In genomic region chr9:92607088-92607487, GRCh38 we compare ENCODE assay signal across 1 cellular context.
TF ChIP-seq lines count a peak whose summit lies in the region.

No MANE protein-coding gene starts in this region.

TF ChIP-seq in HEK293, 187 proteins besides CTCF, POLR2A, EP300 and RAD21 (continued from another document):
- TF ChIP-seq ZNF112 (tag by site-specific recombination; IDR thresholded peaks at IDR 0.05): peak; percentile 65; the same call in 1 of the 2 replicates
- TF ChIP-seq, protein P1, sequence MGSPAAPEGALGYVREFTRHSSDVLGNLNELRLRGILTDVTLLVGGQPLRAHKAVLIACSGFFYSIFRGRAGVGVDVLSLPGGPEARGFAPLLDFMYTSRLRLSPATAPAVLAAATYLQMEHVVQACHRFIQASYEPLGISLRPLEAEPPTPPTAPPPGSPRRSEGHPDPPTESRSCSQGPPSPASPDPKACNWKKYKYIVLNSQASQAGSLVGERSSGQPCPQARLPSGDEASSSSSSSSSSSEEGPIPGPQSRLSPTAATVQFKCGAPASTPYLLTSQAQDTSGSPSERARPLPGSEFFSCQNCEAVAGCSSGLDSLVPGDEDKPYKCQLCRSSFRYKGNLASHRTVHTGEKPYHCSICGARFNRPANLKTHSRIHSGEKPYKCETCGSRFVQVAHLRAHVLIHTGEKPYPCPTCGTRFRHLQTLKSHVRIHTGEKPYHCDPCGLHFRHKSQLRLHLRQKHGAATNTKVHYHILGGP (tag by site-specific recombination; IDR thresholded peaks at IDR 0.05): 0 out of 2 replicates have a peak, but pooled peaks have one; percentile 33
- TF ChIP-seq ZNF280D (tag by site-specific recombination; IDR thresholded peaks at IDR 0.05): no peak
- TF ChIP-seq ZNF350 (tag by site-specific recombination; IDR thresholded peaks at IDR 0.05): peak; percentile 75
- peak; percentile 76; the same call in 1 of the 2 replicates for TF ChIP-seq ZNF660 (tag by site-specific recombination; IDR thresholded peaks at IDR 0.05)
- TF ChIP-seq, protein P2, sequence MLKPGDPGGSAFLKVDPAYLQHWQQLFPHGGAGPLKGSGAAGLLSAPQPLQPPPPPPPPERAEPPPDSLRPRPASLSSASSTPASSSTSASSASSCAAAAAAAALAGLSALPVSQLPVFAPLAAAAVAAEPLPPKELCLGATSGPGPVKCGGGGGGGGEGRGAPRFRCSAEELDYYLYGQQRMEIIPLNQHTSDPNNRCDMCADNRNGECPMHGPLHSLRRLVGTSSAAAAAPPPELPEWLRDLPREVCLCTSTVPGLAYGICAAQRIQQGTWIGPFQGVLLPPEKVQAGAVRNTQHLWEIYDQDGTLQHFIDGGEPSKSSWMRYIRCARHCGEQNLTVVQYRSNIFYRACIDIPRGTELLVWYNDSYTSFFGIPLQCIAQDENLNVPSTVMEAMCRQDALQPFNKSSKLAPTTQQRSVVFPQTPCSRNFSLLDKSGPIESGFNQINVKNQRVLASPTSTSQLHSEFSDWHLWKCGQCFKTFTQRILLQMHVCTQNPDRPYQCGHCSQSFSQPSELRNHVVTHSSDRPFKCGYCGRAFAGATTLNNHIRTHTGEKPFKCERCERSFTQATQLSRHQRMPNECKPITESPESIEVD (tag by site-specific recombination; IDR thresholded peaks at IDR 0.05): peak; percentile 58; the same call in 1 of the 2 replicates
- no peak for TF ChIP-seq ZFP3 (tag by site-specific recombination; IDR thresholded peaks at IDR 0.05; ENCODE audit: low read depth)
- peak; percentile 52; the same call in 1 of the 2 replicates for TF ChIP-seq ZBTB44 (tag by site-specific recombination; IDR thresholded peaks at IDR 0.05)
- TF ChIP-seq ZNF629 (tag by site-specific recombination; IDR thresholded peaks at IDR 0.05): 0 out of 2 replicates have a peak, but pooled peaks have one; percentile 27
- TF ChIP-seq ZNF214 (tag by site-specific recombination; IDR thresholded peaks at IDR 0.05; ENCODE audit: borderline replicate concordance): peak; percentile 21; the same call in 1 of the 2 replicates
- peak; percentile 31; the same call in 1 of the 2 replicates for TF ChIP-seq ZNF18 (tag by site-specific recombination; IDR thresholded peaks at IDR 0.05)
- TF ChIP-seq ZBTB8A (tag by site-specific recombination; IDR thresholded peaks at IDR 0.05): no peak
